1 cellular context compared by ENCODE assay signal in genomic region chr12:15979096-15980091, GRCh38.
TF ChIP-seq lines count a peak whose summit lies in the region.

No MANE protein-coding gene starts in this region.

TF ChIP-seq in GM23338, 12 proteins besides CTCF, POLR2A, EP300 and RAD21 (continued from another document):
- no peak for TF ChIP-seq ZNF462 (CRISPR knock-in tag; IDR thresholded peaks at IDR 0.05)
